ENCODE assay signal across 8 cellular contexts in genomic region chr11:31106963-31107576, GRCh38.
DNase-seq lines count a peak whose midpoint lies in the region; ATAC-seq and TF ChIP-seq lines count a peak whose summit lies in the region.

No MANE protein-coding gene starts in this region.

- H3K27me3 ChIP-seq in A673 (replicated peaks; ENCODE audit: insufficient read depth, low read depth, low read length, poor library complexity), result no peaks in the 10 kb centered on the region

- H3K4me3 ChIP-seq in A673 (ENCODE audit: low read depth, low read length, poor library complexity, severe bottlenecking), result no peak overlapping the region

- peak; percentile 100 for TF ChIP-seq CTCF in A673 (conservative IDR thresholded peaks at IDR 0.05; ENCODE audit: low read depth, low read length)
- peak; percentile 69 for TF ChIP-seq CTCF in GM13977 (IDR thresholded peaks at IDR 0.05; ENCODE audit: extremely low read depth, insufficient read depth, missing control alignments)

- CTCF ChIA-PET in A673 (lab: Charles Lee), result interaction anchor here (0.6 to 3.3 kb wide), 30 partner anchors 10 to 1229 kb away, joined by 3 to 50 read pairs (median 4); partner anchors contain the start of genes DCDC1 and DNAJC24

- DNase-seq in A673 (ENCODE audit: low spot score), result peak; percentile 95
- peak; percentile 32 for DNase-seq in GM13977 (ENCODE audit: low spot score)
- peak; percentile 0 for DNase-seq in NCI-H2029 treated with DMSO at 0.1 percent for 48 hours (lab: John Stamatoyannopoulos, UW)
- DNase-seq in UCSD-AML1 (lab: John Stamatoyannopoulos, UW; ENCODE audit: unreplicated experiment), result peak; percentile 43
- DNase-seq in dermis microvascular lymphatic vessel endothelial cell (ENCODE audit: low read depth in 2 of 2), result peak; percentile 12 to 22
- DNase-seq in lung microvascular endothelial cell (ENCODE audit: low read depth in 2 of 2), result peak; percentile 38 to 53
- DNase-seq in stimulated activated naive CD8-positive, alpha-beta T cell treated with anti-CD3 and anti-CD28 coated beads, Interleukin-15, Interleukin-2, amounts not matched to agents 100 U/mL and 50 U/mL, for 24 hours, result peak; percentile 51

- no TSS peak for BruUV-seq in A673 (replicated peaks; lab: Mats Ljungman, UMichigan)

- intact Hi-C loops in A673 (cut with micrococcal nuclease; ENCODE audit: unreplicated experiment), result loop anchor here (1.0 to 10.0 kb wide), 10 partner anchors 126 to 1190 kb away; partner anchors contain the start of gene PAX6

- H3K36me3 ChIP-seq in A673 (ENCODE audit: insufficient read depth, low read length, poor library complexity, severe bottlenecking), result no peaks in the 10 kb centered on the region

- H3K27ac ChIP-seq in A673 (ENCODE audit: low read depth, low read length, poor library complexity, severe bottlenecking), result no peak overlapping the region

- H3K9me3 ChIP-seq in A673 (ENCODE audit: low read depth, low read length, poor library complexity, severe bottlenecking), result no peaks in the 10 kb centered on the region

- in situ Hi-C loops in GM13977 (cut with MboI; ENCODE audit: low pct_unique_long_range_greater_than_20kb, low sequenced_read_pairs, unreplicated experiment), result no loop called here

- H3K4me1 ChIP-seq in A673 (ENCODE audit: insufficient read depth, low read length, poor library complexity, severe bottlenecking), result peaks cover 29% of the 10 kb centered on the region

- ATAC-seq in HG02885 (IDR thresholded peaks at IDR 0.05; ENCODE audit: poor library complexity, unreplicated experiment), result peak; percentile 96
- no peak for ATAC-seq in stimulated activated naive CD8-positive, alpha-beta T cell treated with anti-CD3 and anti-CD28 coated beads, Interleukin-15, Interleukin-2, amounts not matched to agents 100 U/mL and 50 U/mL, for 24 hours

- POLR2A ChIA-PET in A673 (lab: Charles Lee; ENCODE audit: low non-redundant PET), result interaction anchor here (0.5 to 0.7 kb wide), 6 partner anchors 54 to 945 kb away, joined by 3 to 8 read pairs (median 3); no protein-coding TSS in a partner anchor

Comparison
In these comparisons a context has a peak if more than half of its experiments do, and no peak if none do; other contexts are left out.
1. DNase-seq: peak in every context shown above with its lines; median percentile 95 in A673; 51 in stimulated activated naive CD8-positive, alpha-beta T cell treated with anti-CD3 and anti-CD28 coated beads, Interleukin-15, Interleukin-2, amounts not matched to agents 100 U/mL and 50 U/mL, for 24 hours; 46 in lung microvascular endothelial cell; 43 in UCSD-AML1; 32 in GM13977; 17 in dermis microvascular lymphatic vessel endothelial cell; 0 in NCI-H2029 treated with DMSO at 0.1 percent for 48 hours.